ENCODE assay signal across 8 cellular contexts in genomic region chr20:10469599-10469998, GRCh38. TPM values are rescaled to one million over a fixed set of nuclear protein-coding genes. Genes with fewer than 3 reads are reported as not detected.
A peak's percentile ranks its signal among the peaks of the same experiment; 100 is the strongest.
DNase-seq lines count a peak whose midpoint lies in the region; ATAC-seq and TF ChIP-seq lines count a peak whose summit lies in the region.

No MANE protein-coding gene starts in this region.

- CTCF ChIA-PET in MCF 10A (lab: Yijun Ruan, JAX): interaction anchor here (0.6 to 5.8 kb wide), 6 partner anchors 34 to 1395 kb away, joined by 3 to 48 read pairs (median 6); no protein-coding TSS in a partner anchor

- H3K36me3 ChIP-seq in suprapubic skin: no peaks in the 10 kb centered on the region

- TF ChIP-seq EP300 in suprapubic skin (IDR thresholded peaks at IDR 0.05): no peak

- intact Hi-C loops in MCF 10A (cut with micrococcal nuclease): loop anchor here (1.0 to 10.0 kb wide), 6 partner anchors 67 to 1073 kb away; no protein-coding TSS in a partner anchor

- 29% methylated on average over 7 of the region's 7 CpGs for WGBS in suprapubic skin

- BruUV-seq in MCF 10A (replicated peaks; lab: Mats Ljungman, UMichigan): no TSS peak

- no peak for TF ChIP-seq POLR2A in suprapubic skin (IDR thresholded peaks at IDR 0.05)

- ATAC-seq in HG02970 (IDR thresholded peaks at IDR 0.05; ENCODE audit: low FRiP score, unreplicated experiment) (no peak), HG02588 (IDR thresholded peaks at IDR 0.05; ENCODE audit: unreplicated experiment) (no peak)

- peak overlapping the region; percentile 59 for H3K27ac Mint-ChIP-seq in MCF 10A (ENCODE audit: low read depth, unreplicated experiment)

- TF ChIP-seq CTCF in MCF 10A (IDR thresholded peaks at IDR 0.05; ENCODE audit: unreplicated experiment): peak; percentile 61
- peak; percentile 49 to 69 for TF ChIP-seq CTCF in suprapubic skin (IDR thresholded peaks at IDR 0.05)

- no peak overlapping the region for H3K27ac ChIP-seq in suprapubic skin

- no peaks in the 10 kb centered on the region for H3K27me3 Mint-ChIP-seq in MCF 10A (ENCODE audit: insufficient read depth, unreplicated experiment)

- H3K36me3 Mint-ChIP-seq in MCF 10A (ENCODE audit: insufficient read depth, unreplicated experiment): peaks cover 4% of the 10 kb centered on the region

- H3K4me1 Mint-ChIP-seq in MCF 10A (ENCODE audit: insufficient read depth, unreplicated experiment): peaks cover 13% of the 10 kb centered on the region

- H3K9me3 ChIP-seq in suprapubic skin: no peaks in the 10 kb centered on the region

- DNase-seq in EL (peak; percentile 74), HS-27A (ENCODE audit: low read depth) (peak; percentile 27), NCI-H748 (lab: John Stamatoyannopoulos, UW; ENCODE audit: unreplicated experiment) (peak; percentile 99), MCF 10A (ENCODE audit: unreplicated experiment) (peak; percentile 81), iris pigment epithelial cell (ENCODE audit: low read depth) (peak; percentile 90), suprapubic skin (ENCODE audit: low spot score in 2 of 2) (peak in 1 of 2 donors; percentile 69)

- no peaks in the 10 kb centered on the region for H3K27me3 ChIP-seq in suprapubic skin

- no peaks in the 10 kb centered on the region for H3K9me3 Mint-ChIP-seq in MCF 10A (ENCODE audit: unreplicated experiment)

- POLR2A ChIA-PET in MCF 10A (lab: Yijun Ruan, JAX): interaction anchor here (1.1 to 2.1 kb wide), 4 partner anchors 35 to 55 kb away, joined by 4 to 13 read pairs (median 6); partner anchors contain the start of gene MKKS

- peaks cover 34% of the 10 kb centered on the region for H3K4me1 ChIP-seq in suprapubic skin

- H3K4me3 Mint-ChIP-seq in MCF 10A (ENCODE audit: unreplicated experiment): no peak overlapping the region

- no peak overlapping the region for H3K4me3 ChIP-seq in suprapubic skin

RNA-seq across cellular contexts. Expression of gene SLX4IP, which starts 34.5 kb away (rescaled TPM):
- total RNA-seq in MCF 10A (2022): 11.2 and 12.9 TPM in 2 replicates
- 1 to 10 TPM; 4.8 to 7.2 (median 5.7) TPM for total RNA-seq in suprapubic skin

RNA-seq across cellular contexts. Expression of gene MKKS, which starts 35.6 kb away (rescaled TPM):
- total RNA-seq in MCF 10A (2022): 33.0 and 44.5 TPM in 2 replicates
- total RNA-seq in suprapubic skin: 10 to 100 TPM in 1 of 4 donors, 1 to 10 TPM in 3; 8.7 to 11.2 (median 9.6) TPM
